Comparison of ENCODE assay signal across 8 cellular contexts in genomic region chr18:23662309-23663263, GRCh38. TPM values are rescaled to one million over a fixed set of nuclear protein-coding genes. Genes with fewer than 3 reads are reported as not detected.
DNase-seq lines count a peak whose midpoint lies in the region; ATAC-seq, FAIRE-seq and TF ChIP-seq lines count a peak whose summit lies in the region.

Gene ANKRD29 (minus strand): TSS chr18:23662911. CDS start chr18:23662730, 181 bp downstream.

- H3K27me3 ChIP-seq in PC-3 (ENCODE audit: low read length), result no peaks in the 10 kb centered on the region
- no peaks in the 10 kb centered on the region for H3K27me3 ChIP-seq in ovary

- H3K9me3 ChIP-seq in PC-3 (ENCODE audit: low read length) (no peaks in the 10 kb centered on the region), ovary (no peaks in the 10 kb centered on the region), OCI-LY7 (ENCODE audit: low read length) (no peaks in the 10 kb centered on the region)

- 0 to 1% (median 1%) methylated on average over 48 to 86 of the region's 86 CpGs for WGBS in ovary, 3 donors

- TF ChIP-seq CTCF in PC-3 (conservative IDR thresholded peaks at IDR 0.05; ENCODE audit: low read depth, low read length), result no peak
- TF ChIP-seq CTCF in ovary (IDR thresholded peaks at IDR 0.05), result no peak
- no peak for TF ChIP-seq CTCF in OCI-LY7 (conservative IDR thresholded peaks at IDR 0.05; ENCODE audit: low read length)

- no peak for TF ChIP-seq EP300 in ovary (IDR thresholded peaks at IDR 0.05)

- TF ChIP-seq POLR2A in ovary (IDR thresholded peaks at IDR 0.05), result no peak

- BruUV-seq in PC-3 (replicated peaks; lab: Mats Ljungman, UMichigan) (no TSS peak), OCI-LY7 (replicated peaks; lab: Mats Ljungman, UMichigan) (no TSS peak)

- intact Hi-C loops in Right ventricle myocardium inferior (cut with DNase I), result no loop called here
- intact Hi-C loops in cardiac septum (cut with DNase I), result no loop called here
- intact Hi-C loops in PC-3 (cut with micrococcal nuclease), result loop anchor here (1.0 kb wide), 1 partner anchor 36 kb away; no protein-coding TSS in a partner anchor
- intact Hi-C loops in ovary (cut with DNase I), result no loop called here
- intact Hi-C loops in OCI-LY7 (cut with micrococcal nuclease; ENCODE audit: unreplicated experiment), result no loop called here

- DNase-seq in Right ventricle myocardium inferior (ENCODE audit: missing footprints) (peak; percentile 73), cardiac septum (ENCODE audit: low spot score) (no peak), PC-3 (peak; percentile 65), activated gamma-delta T cell treated with Interleukin-2 at 50 U/mL for 16 hours (peak; percentile 31), globus pallidus (ENCODE audit: low spot score) (peak; percentile 0), ovary (peak; percentile 53 to 82 (median 74)), urothelium cell line (ENCODE audit: low spot score) (peak; percentile 62), OCI-LY7 (ENCODE audit: low spot score) (no peak)

- H3K4me2 ChIP-seq in PC-3 (ENCODE audit: low read length) (peak within 1 kb of the TSS; percentile 97), OCI-LY7 (ENCODE audit: low read length) (no peak within 1 kb of the TSS)

- H3K9me2 ChIP-seq in PC-3 (replicated peaks; ENCODE audit: low read length) (no peaks in the 10 kb centered on the region), OCI-LY7 (ENCODE audit: insufficient read depth, low read length) (no peaks in the 10 kb centered on the region)

- H3F3A ChIP-seq in PC-3 (ENCODE audit: low read length, unreplicated experiment), result no peaks in the 10 kb centered on the region

- H2AFZ ChIP-seq in PC-3 (ENCODE audit: low read length) (peak within 1 kb of the TSS; percentile 94), OCI-LY7 (ENCODE audit: low read length) (no peak within 1 kb of the TSS)

- POLR2A ChIA-PET in PC-3 (lab: Charles Lee; ENCODE audit: unreplicated experiment), result interaction anchor here (0.6 kb wide), 1 partner anchor 22 kb away, joined by 12 read pairs; no protein-coding TSS in a partner anchor
- POLR2A ChIA-PET in OCI-LY7 (lab: Charles Lee), result no interaction called here

- no peaks in the 10 kb centered on the region for H3K36me3 ChIP-seq in PC-3 (ENCODE audit: low read depth, low read length)
- no peaks in the 10 kb centered on the region for H3K36me3 ChIP-seq in ovary
- no peaks in the 10 kb centered on the region for H3K36me3 ChIP-seq in OCI-LY7 (ENCODE audit: insufficient read depth, low read length)

- H3K4me3 ChIP-seq in PC-3 (ENCODE audit: low read length), result peak within 1 kb of the TSS; percentile 97
- H3K4me3 ChIP-seq in ovary, result peak within 1 kb of the TSS; percentile 67
- H3K4me3 ChIP-seq in OCI-LY7 (ENCODE audit: low read depth, low read length, poor library complexity, severe bottlenecking), result no peak within 1 kb of the TSS

- H4K20me1 ChIP-seq in PC-3 (ENCODE audit: low read length) (no peaks in the 10 kb centered on the region), OCI-LY7 (ENCODE audit: insufficient read depth, low read length) (no peaks in the 10 kb centered on the region)

- H3K4me1 ChIP-seq in PC-3 (ENCODE audit: insufficient read depth, low read length) (peaks cover 11% of the 10 kb centered on the region; the same call in 1 of the 2 replicates), ovary (ENCODE audit: insufficient read depth) (peaks cover 2% of the 10 kb centered on the region), OCI-LY7 (ENCODE audit: insufficient read depth, low read length, poor library complexity, severe bottlenecking) (no peaks in the 10 kb centered on the region)

- ATAC-seq in Right ventricle myocardium inferior (peak; percentile 74), PC-3 (peak; percentile 80)

- CTCF ChIA-PET in PC-3 (lab: Charles Lee), result interaction anchor here (1.0 kb wide), 1 partner anchor 34 kb away, joined by 6 read pairs; no protein-coding TSS in a partner anchor
- CTCF ChIA-PET in OCI-LY7 (lab: Charles Lee; ENCODE audit: unreplicated experiment), result no interaction called here

- H3K79me2 ChIP-seq in PC-3 (ENCODE audit: low read length), result peaks cover 27% of the 10 kb centered on the region
- no peaks in the 10 kb centered on the region for H3K79me2 ChIP-seq in OCI-LY7 (ENCODE audit: insufficient read depth, low read depth, low read length)

- H3K27ac ChIP-seq in PC-3 (ENCODE audit: low read length) (peak within 1 kb of the TSS; percentile 26; the same call in 1 of the 2 replicates), ovary (peak within 1 kb of the TSS in 1 of 2 donors; percentile 58), OCI-LY7 (ENCODE audit: low read depth, low read length, poor library complexity, severe bottlenecking) (no peak within 1 kb of the TSS)

- H3K9ac ChIP-seq in PC-3 (ENCODE audit: low read length), result peak within 1 kb of the TSS; percentile 75

- FAIRE-seq in urothelium cell line (lab: Jason Lieb, UNC), result no peak

RNA-seq across cellular contexts. Expression of gene ANKRD29, which starts in this region (rescaled TPM):
- total RNA-seq in Right ventricle myocardium inferior (6.8 TPM), cardiac septum (3.9 TPM), PC-3 (2014; rRNA removed) (31.0 and 31.4 TPM in 2 replicates), ovary (10 to 100 TPM; 14.6 to 25.7 (median 17.6) TPM), OCI-LY7 (2022) (not detected in 2 replicates)
- 10 to 100 TPM; 16.9 to 23.4 TPM for polyA plus RNA-seq in ovary
- total RNA-seq in OCI-LY7 (2014; rRNA removed; shearing (Covaris generic)), result not detected in 2 replicates

Comparison
In these comparisons a context has a peak if more than half of its experiments do, and no peak if none do; other contexts are left out.
1. DNase-seq: peak in Right ventricle myocardium inferior (single experiment), PC-3 (single experiment), activated gamma-delta T cell treated with Interleukin-2 at 50 U/mL for 16 hours (single experiment), globus pallidus (single experiment), ovary (5 of 5) and urothelium cell line (single experiment); none in cardiac septum (single experiment) and OCI-LY7 (single experiment).